8 cellular contexts compared by ENCODE assay signal in the genomic region with DNA sequence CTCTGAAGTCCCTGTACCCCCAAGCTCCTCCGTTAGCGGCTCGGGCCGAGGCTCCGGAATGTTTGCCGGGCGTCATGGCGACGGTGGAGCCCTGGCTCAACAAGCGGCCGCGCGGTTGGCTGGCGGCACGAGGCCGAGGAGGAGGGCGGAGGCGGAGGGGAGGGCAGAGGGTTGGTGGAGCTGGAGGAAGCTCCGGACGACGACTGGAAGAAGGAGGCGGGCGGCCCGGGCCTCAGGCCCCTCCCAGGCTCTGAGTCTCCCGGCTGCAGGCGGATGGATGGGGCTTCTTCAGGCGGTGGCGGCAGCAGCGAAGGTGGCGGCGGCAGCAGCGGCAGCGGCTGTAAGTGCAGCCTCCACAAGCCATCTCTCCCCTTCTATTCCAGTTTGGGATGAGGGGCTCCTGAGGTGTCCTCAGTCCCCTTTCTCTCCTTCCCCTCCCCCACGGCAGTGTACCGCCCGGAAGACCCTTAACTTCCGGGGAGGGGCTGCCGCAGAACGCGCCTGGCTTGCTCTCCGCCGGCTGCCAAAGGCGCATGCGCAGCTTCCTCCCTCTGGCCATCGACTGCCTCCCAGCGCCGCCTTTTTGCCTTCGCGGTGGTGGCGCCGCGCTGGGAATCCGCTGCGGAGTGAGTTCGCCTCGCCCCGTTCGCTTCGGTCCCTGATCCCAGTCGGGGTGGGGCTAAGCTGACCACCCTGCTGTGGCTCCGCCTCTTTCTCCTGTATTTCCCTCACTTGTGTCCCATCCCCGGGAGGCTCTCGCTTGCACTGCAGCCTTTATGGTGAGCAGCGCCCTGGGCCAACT. TPM values are rescaled to one million over a fixed set of nuclear protein-coding genes. Genes with fewer than 3 reads are reported as not detected.
DNase-seq lines count a peak whose midpoint lies in the region; FAIRE-seq and TF ChIP-seq lines count a peak whose summit lies in the region.

A gene with protein sequence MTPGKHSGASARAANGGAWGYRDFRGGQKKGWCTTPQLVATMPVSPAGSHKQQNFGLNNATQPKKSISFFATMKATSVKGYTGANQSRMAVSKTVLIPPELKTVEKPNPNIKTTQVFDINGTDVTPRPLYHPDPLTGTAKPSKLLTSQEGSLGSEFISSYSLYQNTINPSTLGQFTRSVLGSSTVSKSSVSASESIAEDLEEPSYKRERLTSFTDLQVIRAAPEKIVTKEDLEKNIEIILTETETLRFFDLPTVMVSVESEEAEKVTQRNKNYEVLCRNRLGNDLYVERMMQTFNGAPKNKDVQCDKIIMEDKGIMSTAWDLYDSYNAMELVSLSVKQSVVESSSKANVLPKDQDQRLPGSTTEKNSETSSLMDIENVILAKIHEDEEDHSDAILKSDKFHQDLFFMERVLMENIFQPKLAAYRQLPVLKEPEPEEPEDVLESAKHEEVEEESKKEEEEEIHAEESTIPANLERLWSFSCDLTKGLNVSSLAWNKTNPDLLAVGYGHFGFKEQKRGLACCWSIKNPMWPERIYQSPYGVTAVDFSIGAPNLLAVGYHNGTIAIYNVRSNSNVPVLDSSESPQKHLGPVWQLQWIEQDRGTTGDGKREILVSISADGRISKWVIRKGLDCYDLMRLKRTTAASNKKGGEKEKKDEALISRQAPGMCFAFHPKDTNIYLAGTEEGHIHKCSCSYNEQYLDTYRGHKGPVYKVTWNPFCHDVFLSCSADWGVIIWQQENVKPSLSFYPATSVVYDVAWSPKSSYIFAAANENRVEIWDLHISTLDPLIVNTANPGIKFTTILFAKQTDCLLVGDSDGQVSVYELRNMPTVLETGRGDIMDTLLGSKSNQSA (minus strand): TSS at position 101 of the 802 bp plus-strand sequence. CDS start 25 bp downstream, at position 76.
A gene (plus strand): TSS at position 235 of the 802 bp plus-strand sequence. CDS start 39 bp downstream, at position 274.

- peaks cover 5% of the 10 kb centered on the region for H3K36me3 Mint-ChIP-seq in HFFc6 (ENCODE audit: low read depth)
- peaks cover 13% of the 10 kb centered on the region for H3K36me3 Mint-ChIP-seq in activated naive CD4-positive, alpha-beta T cell treated with anti-CD3 and anti-CD28 coated beads, Interleukin-2, amount 10 ng/mL, durations not matched to agents 7 days and 5 days

- peaks cover 5% of the 10 kb centered on the region; the same call in 1 of the 2 replicates for H3K27me3 Mint-ChIP-seq in HFFc6 (ENCODE audit: insufficient read depth)
- H3K27me3 Mint-ChIP-seq in activated naive CD4-positive, alpha-beta T cell treated with anti-CD3 and anti-CD28 coated beads, Interleukin-2, amount 10 ng/mL, durations not matched to agents 7 days and 5 days: peaks cover 10% of the 10 kb centered on the region

- H3K4me3 Mint-ChIP-seq in HFFc6: peak within 1 kb of the TSS; percentile 98
- H3K4me3 Mint-ChIP-seq in activated naive CD4-positive, alpha-beta T cell treated with anti-CD3 and anti-CD28 coated beads, Interleukin-2, amount 10 ng/mL, durations not matched to agents 7 days and 5 days: peak within 1 kb of the TSS; percentile 96

- H2BK15ac ChIP-seq in neuronal stem cell (ENCODE audit: low read length): no peak within 1 kb of the TSS

- no peak within 1 kb of the TSS for H2BK120ac ChIP-seq in neuronal stem cell (ENCODE audit: low read depth, low read length)

- H3K27ac Mint-ChIP-seq in HFFc6: peak within 1 kb of the TSS; percentile 97
- H3K27ac Mint-ChIP-seq in activated naive CD4-positive, alpha-beta T cell treated with anti-CD3 and anti-CD28 coated beads, Interleukin-2, amount 10 ng/mL, durations not matched to agents 7 days and 5 days: peak within 1 kb of the TSS; percentile 91

- CTCF ChIA-PET in activated naive CD4-positive, alpha-beta T cell treated with anti-CD3 and anti-CD28 coated beads, Interleukin-2, amount 10 ng/mL, durations not matched to agents 7 days and 5 days (lab: Charles Lee): interaction anchor here (0.8 to 1.3 kb wide), 3 partner anchors 13 to 160 kb away, joined by 3 read pairs; no protein-coding TSS in a partner anchor

- peak within 1 kb of the TSS; percentile 37 for H3K4ac ChIP-seq in neuronal stem cell (ENCODE audit: low read length)

- in situ Hi-C loops in SK-MEL-5 (cut with HindIII; ENCODE audit: low pct_unique_long_range_greater_than_20kb, low sequenced_read_pairs): no loop called here

- FAIRE-seq in frontal cortex (lab: Jason Lieb, UNC): no peak

- peaks cover 52% of the 10 kb centered on the region for H3K4me1 Mint-ChIP-seq in HFFc6 (ENCODE audit: low read depth)
- H3K4me1 Mint-ChIP-seq in activated naive CD4-positive, alpha-beta T cell treated with anti-CD3 and anti-CD28 coated beads, Interleukin-2, amount 10 ng/mL, durations not matched to agents 7 days and 5 days: peaks cover 59% of the 10 kb centered on the region

- DNase-seq in GM06990 (ENCODE audit: extremely low read depth, insufficient read length) (peak; percentile 98), HFFc6 (peak; percentile 98), NAMALWA (ENCODE audit: low spot score) (peak; percentile 97), SK-MEL-5 (ENCODE audit: low read depth, low spot score) (peak; percentile 97), frontal cortex (ENCODE audit: low spot score in 2 of 2) (peak; percentile 91 to 94), neuronal stem cell (ENCODE audit: low spot score) (peak; percentile 98)
- DNase-seq in activated naive CD4-positive, alpha-beta T cell treated with anti-CD3 and anti-CD28 coated beads, Interleukin-2, amount 10 ng/mL, durations not matched to agents 7 days and 5 days: peak; percentile 99

- H4K8ac ChIP-seq in neuronal stem cell (ENCODE audit: low read depth, low read length): peak within 1 kb of the TSS; percentile 82

- H3K9me3 Mint-ChIP-seq in HFFc6: no peaks in the 10 kb centered on the region
- H3K9me3 Mint-ChIP-seq in activated naive CD4-positive, alpha-beta T cell treated with anti-CD3 and anti-CD28 coated beads, Interleukin-2, amount 10 ng/mL, durations not matched to agents 7 days and 5 days: peaks cover 2% of the 10 kb centered on the region

- peak within 1 kb of the TSS; percentile 98 for H2BK5ac ChIP-seq in neuronal stem cell (ENCODE audit: low read length)

- H3K9ac ChIP-seq in neuronal stem cell (ENCODE audit: low read depth, low read length, poor library complexity) (peak within 1 kb of the TSS; percentile 93), subcutaneous abdominal adipose tissue (ENCODE audit: low read length in 5 of 5) (peak within 1 kb of the TSS; percentile 33 to 95 (median 83))

- no peaks in the 10 kb centered on the region for H3K27me3 ChIP-seq in GM06990 (replicated peaks; ENCODE audit: control insufficient read depth, insufficient read depth, low read length)
- H3K27me3 ChIP-seq in neuronal stem cell (ENCODE audit: control insufficient read depth in 3 of 3, insufficient read depth in 3 of 3, low read depth in 1 of 3, low read length in 3 of 3): no peaks in the 10 kb centered on the region
- H3K27me3 ChIP-seq in subcutaneous abdominal adipose tissue (ENCODE audit: control insufficient read depth in 5 of 5, insufficient read depth in 4 of 5, low read length in 5 of 5): no peaks in the 10 kb centered on the region

- H3K14ac ChIP-seq in neuronal stem cell (ENCODE audit: low read length): peak within 1 kb of the TSS; percentile 98

- H3K4me3 ChIP-seq in GM06990 (replicated peaks; ENCODE audit: low read depth, low read length): peak within 1 kb of the TSS; percentile 90
- peak within 1 kb of the TSS; percentile 92 to 95 for H3K4me3 ChIP-seq in neuronal stem cell (ENCODE audit: low read length in 2 of 2)
- peak within 1 kb of the TSS; percentile 82 to 98 (median 95) for H3K4me3 ChIP-seq in subcutaneous abdominal adipose tissue (ENCODE audit: low read depth in 1 of 5, low read length in 5 of 5)

- H3K18ac ChIP-seq in neuronal stem cell (ENCODE audit: low read length): peak within 1 kb of the TSS; percentile 100

- peak within 1 kb of the TSS; percentile 75 for H3K4me2 ChIP-seq in neuronal stem cell (ENCODE audit: insufficient read depth, low read length, poor library complexity, severe bottlenecking)

- H3K23ac ChIP-seq in neuronal stem cell (ENCODE audit: low read depth, low read length, poor library complexity): peak within 1 kb of the TSS; percentile 91

- TF ChIP-seq CTCF in GM06990 (IDR thresholded peaks at IDR 0.05; ENCODE audit: insufficient read depth, low read length, poor library complexity, severe bottlenecking) (no peak), HFFc6 (IDR thresholded peaks at IDR 0.05) (no peak; the same call in none of the 2 replicates)

- no CpG with 5 or more reads among the region's 64 CpGs for WGBS in neuronal stem cell (ENCODE audit: extremely low coverage in 2 of 2, insufficient read length in 2 of 2, insufficient replicate concordance in 1 of 2), 2 donors

- H3K79me1 ChIP-seq in neuronal stem cell (ENCODE audit: low read depth, low read length): no peaks in the 10 kb centered on the region

- H4K91ac ChIP-seq in neuronal stem cell (ENCODE audit: low read depth, low read length, poor library complexity): no peak within 1 kb of the TSS

- H3K27ac ChIP-seq in neuronal stem cell (replicated peaks; ENCODE audit: low read length) (peak within 1 kb of the TSS; percentile 97), subcutaneous abdominal adipose tissue (ENCODE audit: low read depth, low read length) (peak within 1 kb of the TSS; percentile 84)

- H3K36me3 ChIP-seq in GM06990 (ENCODE audit: control insufficient read depth, insufficient read depth, low read length): no peaks in the 10 kb centered on the region; the same call in 1 of the 2 replicates
- H3K36me3 ChIP-seq in neuronal stem cell (replicated peaks in 1 of 2; ENCODE audit: control insufficient read depth in 2 of 2, insufficient read depth in 2 of 2, low read length in 2 of 2): peaks cover 4 to 24% of the 10 kb centered on the region in 2 donors
- peaks cover 0 to 2% (median 0%) of the 10 kb centered on the region in 5 donors for H3K36me3 ChIP-seq in subcutaneous abdominal adipose tissue (ENCODE audit: control insufficient read depth in 5 of 5, insufficient read depth in 5 of 5, low read length in 5 of 5)

- H2AFZ ChIP-seq in neuronal stem cell (ENCODE audit: low read length): peak within 1 kb of the TSS; percentile 98

- peaks cover 3 to 18% of the 10 kb centered on the region in 2 donors for H3K4me1 ChIP-seq in neuronal stem cell (ENCODE audit: control insufficient read depth in 2 of 2, insufficient read depth in 1 of 2, low read depth in 1 of 2, low read length in 2 of 2)
- peaks cover 8 to 25% (median 22%) of the 10 kb centered on the region in 5 donors for H3K4me1 ChIP-seq in subcutaneous abdominal adipose tissue (ENCODE audit: control insufficient read depth in 5 of 5, insufficient read depth in 5 of 5, low read length in 5 of 5)

- no peak within 1 kb of the TSS for H2AK5ac ChIP-seq in neuronal stem cell (ENCODE audit: low read depth, low read length)

- H3K9me3 ChIP-seq in neuronal stem cell (replicated peaks in 1 of 2; ENCODE audit: control insufficient read depth in 2 of 2, insufficient read depth in 1 of 2, low read depth in 1 of 2, low read length in 2 of 2) (peaks cover 0 to 3% of the 10 kb centered on the region in 2 donors), subcutaneous abdominal adipose tissue (ENCODE audit: control insufficient read depth in 5 of 5, low read length in 5 of 5) (no peaks in the 10 kb centered on the region)

- no peak within 1 kb of the TSS for H2BK12ac ChIP-seq in neuronal stem cell (ENCODE audit: low read length)

RNA-seq across cellular contexts. Expression of the first gene that starts in this region (rescaled TPM):
- total RNA-seq in HFFc6 (2021; fragmentation: NEBNext Ultra II Directional; extraction: Animal tissue kit (Norgen Biotek cat#: 25700)): 1 to 10 TPM; 1.3 to 4.3 (median 3.4) TPM
- 0.05 and 0.40 TPM in 2 replicates for total RNA-seq in SK-MEL-5 (2014; rRNA removed; shearing (Covaris generic))
- 0.06 and 0.44 TPM in 2 replicates for polyA plus RNA-seq in SK-MEL-5 (2015; cell fraction: cytosol; rRNA removed)
- polyA plus RNA-seq in SK-MEL-5 (2015; cell fraction: nucleus; rRNA removed): 0.76 and 0.84 TPM in 2 replicates
- total RNA-seq in frontal cortex: 42.4 TPM
- 6.9 TPM for polyA plus RNA-seq in neuronal stem cell (2013, experiment 1 of 2)
- polyA plus RNA-seq in neuronal stem cell (2013, experiment 2 of 2): 9.4 TPM

RNA-seq across cellular contexts. Expression of the second gene that starts in this region (rescaled TPM):
- 10 to 100 TPM; 28.0 to 37.5 (median 33.7) TPM for total RNA-seq in HFFc6 (2021; fragmentation: NEBNext Ultra II Directional; extraction: Animal tissue kit (Norgen Biotek cat#: 25700))
- 14.6 and 16.3 TPM in 2 replicates for total RNA-seq in SK-MEL-5 (2014; rRNA removed; shearing (Covaris generic))
- polyA plus RNA-seq in SK-MEL-5 (2015; cell fraction: cytosol; rRNA removed): 9.2 and 10.2 TPM in 2 replicates
- polyA plus RNA-seq in SK-MEL-5 (2015; cell fraction: nucleus; rRNA removed): 20.8 and 22.6 TPM in 2 replicates
- total RNA-seq in frontal cortex: 37.1 TPM
- polyA plus RNA-seq in neuronal stem cell (2013, experiment 1 of 2): 18.3 TPM
- polyA plus RNA-seq in neuronal stem cell (2013, experiment 2 of 2): 19.2 TPM

Comparison
In these comparisons a context has a peak if more than half of its experiments do, and no peak if none do; other contexts are left out.
1. Peak in every context shown above with its lines: DNase-seq, H3K4me3 ChIP-seq and H3K27ac ChIP-seq.